8 cellular contexts compared by ENCODE assay signal in genomic region chrX:40615976-40616375, GRCh38. TPM values are rescaled to one million over a fixed set of nuclear protein-coding genes. Genes with fewer than 3 reads are reported as not detected.
"Had no signal": no experiment of that assay in that cellular context is flagged by ENCODE, and none has a peak within 500 bp of the region (broad histone marks: within the 10 kb centered on the region; RNA-seq: fewer than 3 reads in every experiment).

No MANE protein-coding gene starts in this region.

- DNase-seq: GDM1, GF-D8 had no signal

- ATAC-seq: GM12878 had no signal

- FAIRE-seq: G401.6, GM12891, GM18507, GM19239 had no signal

- H3K4me3 ChIP-seq: GM12878 had no signal

RNA-seq across cellular contexts. Expression of gene MPC1L, which starts 7.3 kb away (rescaled TPM):
- total RNA-seq: G401, GM12878 had no signal
- polyA plus RNA-seq: GM12878 had no signal
